ENCODE assay signal across 1 cellular context in genomic region chr22:35919002-35919542, GRCh38.
TF ChIP-seq lines count a peak whose summit lies in the region.

No MANE protein-coding gene starts in this region.

TF ChIP-seq in HepG2, 621 proteins besides CTCF, POLR2A, EP300 and RAD21 (continued from another document):
- TF ChIP-seq, protein P1, sequence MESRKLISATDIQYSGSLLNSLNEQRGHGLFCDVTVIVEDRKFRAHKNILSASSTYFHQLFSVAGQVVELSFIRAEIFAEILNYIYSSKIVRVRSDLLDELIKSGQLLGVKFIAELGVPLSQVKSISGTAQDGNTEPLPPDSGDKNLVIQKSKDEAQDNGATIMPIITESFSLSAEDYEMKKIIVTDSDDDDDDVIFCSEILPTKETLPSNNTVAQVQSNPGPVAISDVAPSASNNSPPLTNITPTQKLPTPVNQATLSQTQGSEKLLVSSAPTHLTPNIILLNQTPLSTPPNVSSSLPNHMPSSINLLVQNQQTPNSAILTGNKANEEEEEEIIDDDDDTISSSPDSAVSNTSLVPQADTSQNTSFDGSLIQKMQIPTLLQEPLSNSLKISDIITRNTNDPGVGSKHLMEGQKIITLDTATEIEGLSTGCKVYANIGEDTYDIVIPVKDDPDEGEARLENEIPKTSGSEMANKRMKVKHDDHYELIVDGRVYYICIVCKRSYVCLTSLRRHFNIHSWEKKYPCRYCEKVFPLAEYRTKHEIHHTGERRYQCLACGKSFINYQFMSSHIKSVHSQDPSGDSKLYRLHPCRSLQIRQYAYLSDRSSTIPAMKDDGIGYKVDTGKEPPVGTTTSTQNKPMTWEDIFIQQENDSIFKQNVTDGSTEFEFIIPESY (CRISPR knock-in tag; IDR thresholded peaks at IDR 0.05): peak; percentile 62; the same call in 1 of the 2 replicates
